Comparison of ENCODE assay signal across 8 cellular contexts in the genomic region with DNA sequence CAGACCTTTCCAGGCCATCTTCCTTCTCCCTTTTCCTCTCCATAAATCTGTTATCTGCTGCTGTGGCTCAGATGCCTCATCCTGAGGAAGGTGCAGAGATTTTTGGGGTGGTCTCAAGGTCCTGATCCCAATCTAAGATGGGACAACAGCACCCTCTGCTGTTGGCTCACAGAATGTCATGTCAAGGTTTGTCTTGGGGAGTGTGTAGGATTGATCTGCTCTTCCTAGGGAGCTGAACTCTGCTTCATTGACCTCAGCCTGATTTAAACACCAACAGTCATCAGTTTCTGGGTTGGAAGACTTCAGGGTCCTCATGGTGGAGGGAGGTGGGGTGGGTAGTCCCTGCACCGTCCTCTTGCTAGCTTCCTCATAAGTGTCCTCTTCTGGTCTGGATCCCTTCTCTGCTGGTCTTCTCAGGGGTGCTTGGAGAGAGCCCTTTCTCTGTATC.
DNase-seq lines count a peak whose midpoint lies in the region; ATAC-seq and TF ChIP-seq lines count a peak whose summit lies in the region.

No MANE protein-coding gene starts in this region.

- H3K4me3 Mint-ChIP-seq in activated CD8-positive, alpha-beta T cell treated with anti-CD3 and anti-CD28 coated beads, Interleukin-2, amount 10 ng/mL, durations not matched to agents 7 days and 5 days: no peak overlapping the region
- H3K4me3 Mint-ChIP-seq in endodermal cell: no peak overlapping the region

- H3K27me3 Mint-ChIP-seq in activated CD8-positive, alpha-beta T cell treated with anti-CD3 and anti-CD28 coated beads, Interleukin-2, amount 10 ng/mL, durations not matched to agents 7 days and 5 days (ENCODE audit: low read depth): no peaks in the 10 kb centered on the region
- no peaks in the 10 kb centered on the region for H3K27me3 Mint-ChIP-seq in endodermal cell (ENCODE audit: insufficient read depth)

- H3K27ac ChIP-seq in endodermal cell (ENCODE audit: low read depth, low read length): no peak overlapping the region

- CTCF ChIA-PET in activated CD8-positive, alpha-beta T cell treated with anti-CD3 and anti-CD28 coated beads, Interleukin-2, amount 10 ng/mL, durations not matched to agents 7 days and 5 days (lab: Charles Lee): interaction anchor here (0.7 to 9.2 kb wide), 47 partner anchors 10 to 433 kb away, joined by 3 to 124 read pairs (median 5); a partner anchor contains a TSS

- peak; percentile 92 for TF ChIP-seq CTCF in endodermal cell (conservative IDR thresholded peaks at IDR 0.05)
- TF ChIP-seq CTCF in mucosa of descending colon (IDR thresholded peaks at IDR 0.05): peak; percentile 27

- DNase-seq in SIG-M5 treated with dmso at 0.1 percent for 504 hours (lab: John Stamatoyannopoulos, UW; ENCODE audit: unreplicated experiment) (peak; percentile 62), SIG-M5 (lab: John Stamatoyannopoulos, UW) (no peak), NCI-H345 treated with DMSO at 0.1 percent for 48 hours (lab: John Stamatoyannopoulos, UW; ENCODE audit: unreplicated experiment) (peak; percentile 9), endodermal cell (peak; percentile 92), mucosa of descending colon (peak in 2 of 3 donors; percentile 47 to 79), SW 1271 (lab: John Stamatoyannopoulos, UW) (no peak)
- DNase-seq in activated CD8-positive, alpha-beta T cell treated with anti-CD3 and anti-CD28 coated beads, Interleukin-2, amount 10 ng/mL, durations not matched to agents 7 days and 5 days: peak; percentile 73
- peak; percentile 25 to 53 for DNase-seq in stimulated activated CD8-positive, alpha-beta memory T cell treated with anti-CD3 and anti-CD28 coated beads, Interleukin-4, amount 100 ng/mL, for 4 hours (ENCODE audit: low read depth in 2 of 2, low spot score in 1 of 2)

- H3K4me1 ChIP-seq in endodermal cell (ENCODE audit: control insufficient read depth, insufficient read depth, low read length) (peaks cover 3% of the 10 kb centered on the region), mucosa of descending colon (ENCODE audit: low read depth) (no peaks in the 10 kb centered on the region)

- WGBS in endodermal cell (ENCODE audit: insufficient coverage in 1 of 2, insufficient read length in 1 of 2), 2 experiments: 90% methylated on average over 1 of the region's 1 CpG; no CpG with 5 or more reads in 1 of the 2 experiments

- H3K9me3 ChIP-seq in endodermal cell (ENCODE audit: control insufficient read depth, low read length): no peaks in the 10 kb centered on the region
- H3K9me3 ChIP-seq in mucosa of descending colon: no peaks in the 10 kb centered on the region

- intact Hi-C loops in mucosa of descending colon (cut with DNase I, micrococcal nuclease): loop anchor here (5.0 to 10.0 kb wide), 2 partner anchors 77 to 200 kb away; a partner anchor contains a TSS

- H3K36me3 ChIP-seq in endodermal cell (ENCODE audit: control insufficient read depth, insufficient read depth, low read length): peaks cover 75% of the 10 kb centered on the region
- H3K36me3 ChIP-seq in mucosa of descending colon (ENCODE audit: low read depth): no peaks in the 10 kb centered on the region

- peak overlapping the region; percentile 63 for H3K27ac Mint-ChIP-seq in activated CD8-positive, alpha-beta T cell treated with anti-CD3 and anti-CD28 coated beads, Interleukin-2, amount 10 ng/mL, durations not matched to agents 7 days and 5 days
- no peak overlapping the region for H3K27ac Mint-ChIP-seq in endodermal cell

- H3K4me3 ChIP-seq in endodermal cell (ENCODE audit: low read length) (no peak overlapping the region), mucosa of descending colon (no peak overlapping the region)

- peaks cover 80% of the 10 kb centered on the region for H3K36me3 Mint-ChIP-seq in activated CD8-positive, alpha-beta T cell treated with anti-CD3 and anti-CD28 coated beads, Interleukin-2, amount 10 ng/mL, durations not matched to agents 7 days and 5 days (ENCODE audit: low read depth)
- H3K36me3 Mint-ChIP-seq in endodermal cell (ENCODE audit: low read depth): peaks cover 27% of the 10 kb centered on the region

- no peaks in the 10 kb centered on the region for H3K9me3 Mint-ChIP-seq in activated CD8-positive, alpha-beta T cell treated with anti-CD3 and anti-CD28 coated beads, Interleukin-2, amount 10 ng/mL, durations not matched to agents 7 days and 5 days (ENCODE audit: insufficient read depth)
- H3K9me3 Mint-ChIP-seq in endodermal cell: no peaks in the 10 kb centered on the region

- peak; percentile 70 for ATAC-seq in activated CD8-positive, alpha-beta T cell treated with anti-CD3 and anti-CD28 coated beads, Interleukin-2, amount 10 ng/mL, durations not matched to agents 7 days and 5 days
- peak; percentile 69 for ATAC-seq in mucosa of descending colon

- peaks cover 30% of the 10 kb centered on the region for H3K4me1 Mint-ChIP-seq in activated CD8-positive, alpha-beta T cell treated with anti-CD3 and anti-CD28 coated beads, Interleukin-2, amount 10 ng/mL, durations not matched to agents 7 days and 5 days (ENCODE audit: low read depth)
- no peaks in the 10 kb centered on the region for H3K4me1 Mint-ChIP-seq in endodermal cell

- H3K9ac ChIP-seq in endodermal cell (ENCODE audit: extremely low read depth, low read length, poor library complexity, severe bottlenecking): no peak overlapping the region

- POLR2A ChIA-PET in activated CD8-positive, alpha-beta T cell treated with anti-CD3 and anti-CD28 coated beads, Interleukin-2, amount 10 ng/mL, durations not matched to agents 7 days and 5 days (lab: Charles Lee): interaction anchor here (1.0 to 1.8 kb wide), 3 partner anchors 28 to 109 kb away, joined by 3 to 11 read pairs (median 3); a partner anchor contains a TSS

- no peaks in the 10 kb centered on the region for H3K27me3 ChIP-seq in endodermal cell (ENCODE audit: control insufficient read depth, insufficient read depth, low read length, poor library complexity, severe bottlenecking)

Comparison
In these comparisons a context has a peak if more than half of its experiments do, and no peak if none do; other contexts are left out.
1. DNase-seq: peak in SIG-M5 treated with dmso at 0.1 percent for 504 hours (single experiment), NCI-H345 treated with DMSO at 0.1 percent for 48 hours (single experiment), activated CD8-positive, alpha-beta T cell treated with anti-CD3 and anti-CD28 coated beads, Interleukin-2, amount 10 ng/mL, durations not matched to agents 7 days and 5 days (single experiment), endodermal cell (single experiment), mucosa of descending colon (2 of 3) and stimulated activated CD8-positive, alpha-beta memory T cell treated with anti-CD3 and anti-CD28 coated beads, Interleukin-4, amount 100 ng/mL, for 4 hours (2 of 2); none in SIG-M5 (single experiment) and SW 1271 (0 of 2).